Comparison of ENCODE assay signal across 8 cellular contexts in genomic region chr7:936131-937054, GRCh38. TPM values are rescaled to one million over a fixed set of nuclear protein-coding genes. Genes with fewer than 3 reads are reported as not detected.
DNase-seq lines count a peak whose midpoint lies in the region; ATAC-seq, FAIRE-seq and TF ChIP-seq lines count a peak whose summit lies in the region.

No MANE protein-coding gene starts in this region.

- H3K9me3 Mint-ChIP-seq in Calu3 (ENCODE audit: low read depth, unreplicated experiment): peaks cover 8% of the 10 kb centered on the region

- peak; percentile 87 for ATAC-seq in HG03108 (IDR thresholded peaks at IDR 0.05; ENCODE audit: unreplicated experiment)
- ATAC-seq in SK-N-SH treated with all-trans-retinoic acid at 6 μM for 48 hours: peak; percentile 57

- DNase-seq in Calu3: peak; percentile 81
- peak; percentile 93 for DNase-seq in GM19239 (ENCODE audit: insufficient read length, low spot score)
- peak; percentile 45 for DNase-seq in kidney tubule cell (ENCODE audit: low spot score)
- no peak for DNase-seq in kidney glomerular epithelial cell (lab: John Stamatoyannopoulos, UW)
- DNase-seq in caudate nucleus (lab: John Stamatoyannopoulos, UW): no peak
- DNase-seq in G401 (ENCODE audit: low spot score): no peak

- H3K27me3 Mint-ChIP-seq in Calu3 (ENCODE audit: unreplicated experiment): no peaks in the 10 kb centered on the region

- peaks cover 39% of the 10 kb centered on the region for H3K4me1 Mint-ChIP-seq in Calu3 (ENCODE audit: low read depth, unreplicated experiment)

- FAIRE-seq in GM19239 (lab: Jason Lieb, UNC): peak; percentile 98

- in situ Hi-C loops in G401 (cut with HindIII; ENCODE audit: low sequenced_read_pairs): no loop called here

- peaks cover 83% of the 10 kb centered on the region for H3K36me3 Mint-ChIP-seq in Calu3 (ENCODE audit: insufficient read depth, unreplicated experiment)

- TF ChIP-seq CTCF in Calu3 (IDR thresholded peaks at IDR 0.05; ENCODE audit: unreplicated experiment): no peak

- intact Hi-C loops in Calu3 (cut with micrococcal nuclease; ENCODE audit: unreplicated experiment): no loop called here

- CTCF ChIA-PET in Calu3 (lab: Charles Lee): no interaction called here

- H3K4me3 Mint-ChIP-seq in Calu3 (ENCODE audit: low read depth, unreplicated experiment): peak overlapping the region; percentile 62

- peak overlapping the region; percentile 96 for H3K27ac Mint-ChIP-seq in Calu3 (ENCODE audit: unreplicated experiment)

- H3K27ac ChIP-seq in caudate nucleus (ENCODE audit: low read depth, low read length): no peak overlapping the region

- no TSS peak for BruUV-seq in Calu3 (replicated peaks; lab: Mats Ljungman, UMichigan)

TF ChIP-seq in SK-N-SH treated with all-trans-retinoic acid at 6 μM for 48 hours, 23 proteins besides CTCF, POLR2A, EP300 and RAD21:
- TF ChIP-seq CSRNP3 (CRISPR knock-in tag; IDR thresholded peaks at IDR 0.05) (no peak), RARB (CRISPR knock-in tag; IDR thresholded peaks at IDR 0.05) (no peak), ZC3H10 (CRISPR knock-in tag; IDR thresholded peaks at IDR 0.05) (no peak), ZNF70 (CRISPR knock-in tag; IDR thresholded peaks at IDR 0.05) (no peak), ZNF565 (CRISPR knock-in tag; conservative IDR thresholded peaks at IDR 0.05; ENCODE audit: low read depth) (no peak), ESRRG (CRISPR knock-in tag; IDR thresholded peaks at IDR 0.05) (no peak), POU6F1 (CRISPR knock-in tag; IDR thresholded peaks at IDR 0.05; ENCODE audit: borderline replicate concordance, low read depth) (no peak), PATZ1 (CRISPR knock-in tag; IDR thresholded peaks at IDR 0.05; ENCODE audit: borderline replicate concordance) (no peak), ZFP3 (CRISPR knock-in tag; IDR thresholded peaks at IDR 0.05) (no peak), GLIS3 (CRISPR knock-in tag; IDR thresholded peaks at IDR 0.05) (no peak), TSHZ2 (CRISPR knock-in tag; IDR thresholded peaks at IDR 0.05) (no peak), BACH2 (CRISPR knock-in tag; IDR thresholded peaks at IDR 0.05; ENCODE audit: borderline replicate concordance) (no peak), CSDC2 (CRISPR knock-in tag; IDR thresholded peaks at IDR 0.05) (no peak), ZNF8 (CRISPR knock-in tag; IDR thresholded peaks at IDR 0.05) (no peak), ARNTL (CRISPR knock-in tag; IDR thresholded peaks at IDR 0.05; ENCODE audit: borderline replicate concordance, low read depth) (no peak), SNAI2 (CRISPR knock-in tag; IDR thresholded peaks at IDR 0.05) (no peak), ISL1 (CRISPR knock-in tag; IDR thresholded peaks at IDR 0.05) (no peak)

RNA-seq across cellular contexts. Expression of gene ADAP1, which starts 18.1 kb away (rescaled TPM):
- 173 and 220 TPM in 2 replicates for total RNA-seq in Calu3 (2022)
- 11.7 and 21.3 TPM in 2 replicates for total RNA-seq in G401 (2014; rRNA removed; shearing (Covaris generic))

RNA-seq across cellular contexts. Expression of gene COX19, which starts 39.0 kb away (rescaled TPM):
- total RNA-seq in Calu3 (2022): 37.4 and 39.1 TPM in 2 replicates
- total RNA-seq in G401 (2014; rRNA removed; shearing (Covaris generic)): 5.5 and 10.6 TPM in 2 replicates

RNA-seq across cellular contexts. Expression of gene CYP2W1, which starts 46.6 kb away (rescaled TPM):
- 0.71 and 1.3 TPM in 2 replicates for total RNA-seq in Calu3 (2022)
- total RNA-seq in G401 (2014; rRNA removed; shearing (Covaris generic)): 0.34 TPM in 1 of 2 replicates, not detected in the other

Comparison
In these comparisons a context has a peak if more than half of its experiments do, and no peak if none do; other contexts are left out.
1. DNase-seq: peak in Calu3 (single experiment), GM19239 (single experiment) and kidney tubule cell (single experiment); none in kidney glomerular epithelial cell (single experiment), caudate nucleus (0 of 61) and G401 (single experiment).